ENCODE assay signal across 8 cellular contexts in genomic region chr19:34345934-34346333, GRCh38. TPM values are rescaled to one million over a fixed set of nuclear protein-coding genes. Genes with fewer than 3 reads are reported as not detected.
DNase-seq lines count a peak whose midpoint lies in the region; ATAC-seq, FAIRE-seq and TF ChIP-seq lines count a peak whose summit lies in the region.

No MANE protein-coding gene starts in this region.

- no peaks in the 10 kb centered on the region for H3K4me1 ChIP-seq in BE2C
- no peaks in the 10 kb centered on the region for H3K4me1 ChIP-seq in HAP-1
- H3K4me1 ChIP-seq in H1 (replicated peaks in 1 of 4; ENCODE audit: control insufficient read depth in 3 of 4, insufficient read depth in 4 of 4, low read length in 3 of 4) = no peaks in the 10 kb centered on the region; a peak in 1 of 7 replicates

- no peak overlapping the region for H4K91ac ChIP-seq in H1 (replicated peaks; ENCODE audit: insufficient read length, low read length)

- H4K5ac ChIP-seq in H1 (ENCODE audit: insufficient read length, low read depth, low read length) = no peak overlapping the region

- H3K23me2 ChIP-seq in H1 (ENCODE audit: low read depth, low read length) = no peaks in the 10 kb centered on the region

- H3K4me1 Mint-ChIP-seq in stimulated activated naive B cell treated with anti-CD40 and anti-IgM and Interleukin-4, amounts not matched to agents 10 μg/mL and 1 μg/mL and 100 μg/mL, for 72 hours = peaks cover 7 to 8% of the 10 kb centered on the region in 2 donors

- H3K79me1 ChIP-seq in H1 (ENCODE audit: low read depth, low read length) = no peaks in the 10 kb centered on the region

- no peak overlapping the region for H2BK15ac ChIP-seq in H1 (ENCODE audit: low read length)

- H3K56ac ChIP-seq in H1 (replicated peaks; ENCODE audit: insufficient read length, low read depth, low read length) = no peak overlapping the region

- no peak overlapping the region for H2BK12ac ChIP-seq in H1 (ENCODE audit: low read depth, low read length)

- H2BK120ac ChIP-seq in H1 (replicated peaks; ENCODE audit: low read depth, low read length) = no peak overlapping the region

- H3K4me3 ChIP-seq in BE2C (ENCODE audit: low read depth, low read length) (no peak overlapping the region), HAP-1 (no peak overlapping the region), H1 (ENCODE audit: extremely low read depth in 1 of 4, insufficient read depth in 2 of 4, low read depth in 3 of 4, low read length in 4 of 4) (no peak overlapping the region)

- no peak overlapping the region for H4K8ac ChIP-seq in H1 (ENCODE audit: extremely low read depth, insufficient read depth, low read length)

- CTCF ChIA-PET in H1 (lab: Charles Lee; ENCODE audit: partially characterized antibody) = interaction anchor here (0.5 to 2.7 kb wide), 31 partner anchors 7 to 1091 kb away, joined by 3 to 27 read pairs (median 4); no protein-coding TSS in a partner anchor

- H3K27ac ChIP-seq in H1 (ENCODE audit: low read depth, low read length) = no peak overlapping the region

- TF ChIP-seq RAD21 in H1 (IDR thresholded peaks at IDR 0.05 in 1 of 2, conservative IDR thresholded peaks at IDR 0.05 in 1 of 2; ENCODE audit: low read depth in 2 of 2, low read length in 2 of 2) = peak; percentile 84 to 85

- ATAC-seq in stimulated activated naive B cell treated with anti-CD40 and anti-IgM and Interleukin-4, amounts not matched to agents 10 μg/mL and 1 μg/mL and 100 μg/mL, for 72 hours (replicated peaks) = peak; percentile 88 to 92

- TF ChIP-seq CTCF in BE2C (IDR thresholded peaks at IDR 0.05; ENCODE audit: low read depth, low read length) (peak; percentile 96), H1 (IDR thresholded peaks at IDR 0.05; ENCODE audit: control extremely low read depth in 1 of 3, insufficient read depth in 1 of 3, low read depth in 1 of 3, low read length in 3 of 3) (peak; percentile 86 to 95 (median 94))

- no peak overlapping the region for H3K4me2 ChIP-seq in H1 (ENCODE audit: insufficient read depth in 1 of 2, low read depth in 2 of 2, low read length in 2 of 2)

- no peaks in the 10 kb centered on the region for H3K27me3 Mint-ChIP-seq in stimulated activated naive B cell treated with anti-CD40 and anti-IgM and Interleukin-4, amounts not matched to agents 10 μg/mL and 1 μg/mL and 100 μg/mL, for 72 hours

- in situ Hi-C loops in HAP-1 (cut with MboI; ENCODE audit: low sequenced_read_pairs) = no loop called here

- H3K79me2 ChIP-seq in H1 (ENCODE audit: control insufficient read depth in 1 of 2, insufficient read depth in 2 of 2, low read length in 2 of 2) = no peaks in the 10 kb centered on the region

- no peak overlapping the region for H3K4me3 Mint-ChIP-seq in stimulated activated naive B cell treated with anti-CD40 and anti-IgM and Interleukin-4, amounts not matched to agents 10 μg/mL and 1 μg/mL and 100 μg/mL, for 72 hours

- no peaks in the 10 kb centered on the region for H4K20me1 ChIP-seq in H1 (replicated peaks in 1 of 2; ENCODE audit: control insufficient read depth in 1 of 2, insufficient read depth in 2 of 2, low read length in 2 of 2)

- H3K27me3 ChIP-seq in BE2C (no peaks in the 10 kb centered on the region), HAP-1 (ENCODE audit: low read depth) (no peaks in the 10 kb centered on the region), H1 (replicated peaks in 1 of 4; ENCODE audit: control insufficient read depth in 3 of 4, extremely low read depth in 1 of 4, insufficient read depth in 3 of 4, low read length in 3 of 4) (no peaks in the 10 kb centered on the region)

- H2AK5ac ChIP-seq in H1 (ENCODE audit: low read depth, low read length) = no peak overlapping the region

- H2BK5ac ChIP-seq in H1 (ENCODE audit: low read depth, low read length) = no peak overlapping the region

- DNase-seq in BE2C (peak; percentile 86), HAP-1 (ENCODE audit: low spot score in 2 of 2) (peak; percentile 77 to 91), NCI-H526 treated with DMSO at 0.1 percent for 48 hours (lab: John Stamatoyannopoulos, UW) (peak; percentile 19), H1 (ENCODE audit: low read depth in 1 of 2, low spot score in 2 of 2) (peak; percentile 65 to 93), mucosa of gallbladder (ENCODE audit: low spot score) (peak; percentile 58), NCI-H1048 (lab: John Stamatoyannopoulos, UW) (no peak)
- DNase-seq in activated CD8-positive, alpha-beta memory T cell treated with anti-CD3 and anti-CD28 coated beads for 4 hours (ENCODE audit: low read depth in 2 of 2) = peak; percentile 38 to 42
- peak; percentile 46 for DNase-seq in stimulated activated naive B cell treated with anti-CD40 and anti-IgM and Interleukin-4, amounts not matched to agents 10 μg/mL and 1 μg/mL and 100 μg/mL, for 72 hours

- H3K18ac ChIP-seq in H1 (ENCODE audit: extremely low read depth, low read length) = no peak overlapping the region

- H3K9ac ChIP-seq in H1 (replicated peaks in 1 of 4; ENCODE audit: extremely low read depth in 1 of 4, low read depth in 3 of 4, low read length in 3 of 4) = no peak overlapping the region

- WGBS in H1 (ENCODE audit: extremely low coverage in 1 of 2, insufficient coverage in 1 of 2, insufficient read length in 1 of 2, insufficient replicate concordance in 2 of 2, low coverage in 1 of 2, low lambda C conversion rate in 2 of 2, missing lambda C conversion rate in 1 of 2), 2 experiments = 47% methylated on average over 7 of the region's 7 CpGs; no CpG with 5 or more reads in 1 of the 2 experiments

- no peak overlapping the region for H2BK20ac ChIP-seq in H1 (ENCODE audit: low read length)

- peak; percentile 78 for FAIRE-seq in H1 (lab: Jason Lieb, UNC)

- H2AFZ ChIP-seq in H1 (ENCODE audit: low read length) = no peak overlapping the region

- H3K23ac ChIP-seq in H1 (ENCODE audit: insufficient read length) = no peak overlapping the region

- H3K4ac ChIP-seq in H1 (replicated peaks; ENCODE audit: insufficient read length, low read depth, low read length) = no peak overlapping the region

- TF ChIP-seq POLR2A in H1 (IDR thresholded peaks at IDR 0.05; ENCODE audit: control extremely low read depth in 1 of 2, low read depth in 2 of 2, low read length in 2 of 2) = no peak

- peaks cover 28 to 54% of the 10 kb centered on the region in 2 donors for H3K36me3 Mint-ChIP-seq in stimulated activated naive B cell treated with anti-CD40 and anti-IgM and Interleukin-4, amounts not matched to agents 10 μg/mL and 1 μg/mL and 100 μg/mL, for 72 hours

- no peaks in the 10 kb centered on the region for H3K9me3 Mint-ChIP-seq in stimulated activated naive B cell treated with anti-CD40 and anti-IgM and Interleukin-4, amounts not matched to agents 10 μg/mL and 1 μg/mL and 100 μg/mL, for 72 hours

- POLR2A ChIA-PET in H1 (lab: Charles Lee; ENCODE audit: partially characterized antibody) = no interaction called here

- no peak overlapping the region for H3K14ac ChIP-seq in H1 (ENCODE audit: insufficient read length)

- no peak for TF ChIP-seq EP300 in H1 (IDR thresholded peaks at IDR 0.05; ENCODE audit: borderline replicate concordance in 1 of 2, low read depth in 2 of 2, low read length in 2 of 2)

- H3K27ac Mint-ChIP-seq in stimulated activated naive B cell treated with anti-CD40 and anti-IgM and Interleukin-4, amounts not matched to agents 10 μg/mL and 1 μg/mL and 100 μg/mL, for 72 hours = no peak overlapping the region

- H3K36me3 ChIP-seq in BE2C (peaks cover 9% of the 10 kb centered on the region), HAP-1 (replicated peaks) (peaks cover 19% of the 10 kb centered on the region), H1 (ENCODE audit: control insufficient read depth in 2 of 4, insufficient read depth in 4 of 4, low read length in 3 of 4) (peaks cover 7 to 22% (median 14%) of the 10 kb centered on the region in 4 experiments)

- H3K9me3 ChIP-seq in BE2C = no peaks in the 10 kb centered on the region
- H3K9me3 ChIP-seq in HAP-1 = no peaks in the 10 kb centered on the region
- H3K9me3 ChIP-seq in H1 (ENCODE audit: insufficient read depth in 2 of 2, low read depth in 1 of 2, low read length in 1 of 2) = no peaks in the 10 kb centered on the region

TF ChIP-seq in H1, 55 proteins besides CTCF, POLR2A, EP300 and RAD21:
- TF ChIP-seq KDM1A (IDR thresholded peaks at IDR 0.05; ENCODE audit: borderline replicate concordance, low read length) (no peak), BCL11A (IDR thresholded peaks at IDR 0.05; ENCODE audit: low read depth in 2 of 2, low read length in 2 of 2) (no peak)

RNA-seq across cellular contexts. Expression of gene GPI, which starts 19.1 kb away (rescaled TPM):
- polyA plus RNA-seq in BE2C (2012; ENCODE audit: insufficient read depth, insufficient read length, low read depth) = 548 TPM
- 360 and 370 TPM in 2 replicates for total RNA-seq in H1 (2021; fragmentation: NEBNext Ultra II Directional; extraction: Animal tissue kit (Norgen Biotek cat#: 25700))
- polyA plus RNA-seq in H1 (2011; rRNA removed) = 171 and 240 TPM in 2 replicates
- 153 TPM for polyA plus RNA-seq in H1 (2011; cell fraction: cytosol; rRNA removed)
- polyA plus RNA-seq in H1 (2011; cell fraction: nucleus; rRNA removed) = 211 TPM
- 270 to 336 TPM (median 308 TPM) in 4 replicates for polyA plus RNA-seq in H1 (2012, experiment 1 of 2)
- 324 TPM for polyA plus RNA-seq in H1 (2012, experiment 2 of 2)
- 133 TPM for polyA plus RNA-seq in H1 (2013, experiment 1 of 2)
- polyA plus RNA-seq in H1 (2013, experiment 2 of 2) = 132 TPM
- polyA minus RNA-seq in H1 (2011; rRNA and poly(A)+ RNA removed) = 290 and 318 TPM in 2 replicates
- 192 TPM for polyA minus RNA-seq in H1 (2011; cell fraction: cytosol; rRNA and poly(A)+ RNA removed)
- 114 TPM for polyA minus RNA-seq in H1 (2011; cell fraction: nucleus; rRNA and poly(A)+ RNA removed)
- total RNA-seq in mucosa of gallbladder = 406 TPM

RNA-seq across cellular contexts. Expression of gene PDCD2L, which starts 58.3 kb away (rescaled TPM):
- polyA plus RNA-seq in BE2C (2012; ENCODE audit: insufficient read depth, insufficient read length, low read depth) = 48.0 TPM
- total RNA-seq in H1 (2021; fragmentation: NEBNext Ultra II Directional; extraction: Animal tissue kit (Norgen Biotek cat#: 25700)) = 50.8 and 51.5 TPM in 2 replicates
- 78.1 and 80.2 TPM in 2 replicates for polyA plus RNA-seq in H1 (2011; rRNA removed)
- polyA plus RNA-seq in H1 (2011; cell fraction: cytosol; rRNA removed) = 72.4 TPM
- 47.8 TPM for polyA plus RNA-seq in H1 (2011; cell fraction: nucleus; rRNA removed)
- 42.0 to 65.0 TPM (median 44.8 TPM) in 4 replicates for polyA plus RNA-seq in H1 (2012, experiment 1 of 2)
- polyA plus RNA-seq in H1 (2012, experiment 2 of 2) = 59.2 TPM
- 57.3 TPM for polyA plus RNA-seq in H1 (2013, experiment 1 of 2)
- polyA plus RNA-seq in H1 (2013, experiment 2 of 2) = 59.1 TPM
- polyA minus RNA-seq in H1 (2011; rRNA and poly(A)+ RNA removed) = 35.2 and 56.0 TPM in 2 replicates
- polyA minus RNA-seq in H1 (2011; cell fraction: cytosol; rRNA and poly(A)+ RNA removed) = 19.8 TPM
- polyA minus RNA-seq in H1 (2011; cell fraction: nucleus; rRNA and poly(A)+ RNA removed) = 22.6 TPM
- total RNA-seq in mucosa of gallbladder = 5.7 TPM
